In the genomic region with DNA sequence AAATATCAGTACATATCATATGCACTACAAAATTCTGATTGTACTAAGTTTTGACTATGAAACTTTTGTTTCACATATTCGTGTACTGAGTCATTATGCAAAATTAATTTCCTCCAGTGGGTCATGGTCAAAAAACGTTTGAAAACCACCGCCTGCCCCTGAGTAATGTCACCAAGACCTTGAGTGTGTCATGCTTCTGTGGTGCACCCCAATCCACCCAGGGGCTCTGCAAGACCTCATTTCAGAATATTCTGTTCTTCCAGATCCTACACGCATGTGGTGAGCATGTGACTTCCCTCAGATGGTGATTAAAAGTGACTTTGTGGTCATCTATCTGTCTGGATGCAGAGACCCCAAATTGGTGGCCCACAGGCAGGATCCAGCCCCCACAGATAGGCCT, we compare ENCODE assay signal across 9 cellular contexts. TPM values are rescaled to one million over a fixed set of nuclear protein-coding genes. Genes with fewer than 3 reads are reported as not detected.
DNase-seq lines count a peak whose midpoint lies in the region; ATAC-seq, FAIRE-seq and TF ChIP-seq lines count a peak whose summit lies in the region.
"Had no signal": no experiment of that assay in that cellular context is flagged by ENCODE, and none has a peak within 500 bp of the region (broad histone marks: within the 10 kb centered on the region; RNA-seq: fewer than 3 reads in every experiment).

No MANE protein-coding gene starts in this region.

- no peaks in the 10 kb centered on the region for H3K36me3 ChIP-seq in HepG2 (replicated peaks in 1 of 2; ENCODE audit: control insufficient read depth in 1 of 2, insufficient read depth in 2 of 2, low read length in 2 of 2)
- H3K36me3 ChIP-seq in right lobe of liver: peaks cover 0 to 8% (median 0%) of the 10 kb centered on the region in 4 donors
- H3K36me3 ChIP-seq in brain microvascular endothelial cell (replicated peaks): no peaks in the 10 kb centered on the region
- peaks cover 0 to 6% (median 0%) of the 10 kb centered on the region in 5 donors for H3K36me3 ChIP-seq in subcutaneous abdominal adipose tissue (ENCODE audit: control insufficient read depth in 5 of 5, insufficient read depth in 5 of 5, low read length in 5 of 5)

- H3K79me2 ChIP-seq in HepG2 (ENCODE audit: insufficient read depth, low read length): no peaks in the 10 kb centered on the region

- H3K4me3 ChIP-seq in HepG2 (replicated peaks in 1 of 3; ENCODE audit: insufficient read depth in 1 of 3, low read depth in 2 of 3, low read length in 3 of 3) (peak overlapping the region in 1 of 3 experiments; percentile 76; a peak in 1 of 6 replicates), right lobe of liver (no peak overlapping the region), brain microvascular endothelial cell (ENCODE audit: low read depth, low read length) (no peak overlapping the region), subcutaneous abdominal adipose tissue (ENCODE audit: low read depth in 1 of 5, low read length in 5 of 5) (no peak overlapping the region)

- no peak for TF ChIP-seq RAD21 in HepG2 (CRISPR knock-in tag; IDR thresholded peaks at IDR 0.05)

- no peaks in the 10 kb centered on the region for H4K20me1 ChIP-seq in HepG2 (ENCODE audit: insufficient read depth, low read length)

- peak overlapping the region; percentile 100 for H3K9ac ChIP-seq in HepG2 (ENCODE audit: insufficient read depth, low read depth, low read length)
- no peak overlapping the region for H3K9ac ChIP-seq in subcutaneous abdominal adipose tissue (ENCODE audit: low read length in 5 of 5)

- no peaks in the 10 kb centered on the region for H3K9me3 ChIP-seq in HepG2 (ENCODE audit: low read length)
- H3K9me3 ChIP-seq in right lobe of liver: no peaks in the 10 kb centered on the region
- H3K9me3 ChIP-seq in subcutaneous abdominal adipose tissue (ENCODE audit: control insufficient read depth in 5 of 5, low read length in 5 of 5): no peaks in the 10 kb centered on the region
- H3K9me3 ChIP-seq: Caco-2 had no signal

- intact Hi-C loops in HepG2 (cut with micrococcal nuclease; ENCODE audit: unreplicated experiment): no loop called here
- intact Hi-C loops in right lobe of liver (cut with DNase I): no loop called here

- H3K27me3 ChIP-seq in HepG2 (ENCODE audit: control insufficient read depth in 1 of 2, insufficient read depth in 2 of 2, low read length in 2 of 2) (no peaks in the 10 kb centered on the region), right lobe of liver (no peaks in the 10 kb centered on the region), brain microvascular endothelial cell (replicated peaks) (no peaks in the 10 kb centered on the region), subcutaneous abdominal adipose tissue (ENCODE audit: control insufficient read depth in 5 of 5, insufficient read depth in 4 of 5, low read length in 5 of 5) (no peaks in the 10 kb centered on the region)

- no peak for TF ChIP-seq EP300 in HepG2 (IDR thresholded peaks at IDR 0.05; ENCODE audit: low read depth in 2 of 2, low read length in 2 of 2)
- TF ChIP-seq EP300 in HepG2 (CRISPR knock-in tag; IDR thresholded peaks at IDR 0.05; ENCODE audit: borderline replicate concordance): no peak

- H3K4me1 ChIP-seq in HepG2 (ENCODE audit: insufficient read depth, low read length) (peaks cover 52% of the 10 kb centered on the region), right lobe of liver (peaks cover 0 to 34% (median 4%) of the 10 kb centered on the region in 4 donors), subcutaneous abdominal adipose tissue (ENCODE audit: control insufficient read depth in 5 of 5, insufficient read depth in 5 of 5, low read length in 5 of 5) (peaks cover 5 to 86% (median 34%) of the 10 kb centered on the region in 5 donors)

- no peak overlapping the region for H2AFZ ChIP-seq in HepG2 (ENCODE audit: low read length)

- DNase-seq in HepG2 (ENCODE audit: low spot score) (no peak), right lobe of liver (no peak), brain microvascular endothelial cell (peak; percentile 87), superior temporal gyrus (ENCODE audit: extremely low spot score) (no peak), GM13976 (ENCODE audit: low spot score) (no peak), amygdala (lab: John Stamatoyannopoulos, UW) (no peak)
- DNase-seq: Caco-2 had no signal

- H3K27ac ChIP-seq in HepG2 (ENCODE audit: extremely low read length, insufficient read depth, low read length) (peak overlapping the region; percentile 100), right lobe of liver (no peak overlapping the region), brain microvascular endothelial cell (peak overlapping the region; percentile 92), subcutaneous abdominal adipose tissue (ENCODE audit: low read depth, low read length) (peak overlapping the region; percentile 45)

- in situ Hi-C loops in HepG2 (cut with HindIII; ENCODE audit: extremely low pct_ligation_motif_present, low pct_unique_long_range_greater_than_20kb) (no loop called here), brain microvascular endothelial cell (cut with HindIII; ENCODE audit: low pct_ligation_motif_present, low sequenced_read_pairs) (no loop called here), GM13976 (cut with MboI; ENCODE audit: low sequenced_read_pairs, unreplicated experiment) (no loop called here)

- FAIRE-seq in HepG2 (lab: Jason Lieb, UNC): no peak

- H3K4me2 ChIP-seq in HepG2 (ENCODE audit: low read depth, low read length): peak overlapping the region; percentile 100

- no peak for TF ChIP-seq POLR2A in HepG2 (IDR thresholded peaks at IDR 0.05; ENCODE audit: insufficient read depth in 1 of 2, low read depth in 2 of 2, low read length in 2 of 2)
- TF ChIP-seq POLR2A in right lobe of liver (IDR thresholded peaks at IDR 0.05): no peak

- BruUV-seq in HepG2 (replicated peaks; lab: Mats Ljungman, UMichigan): no TSS peak

- CTCF ChIA-PET in HepG2 (lab: Yijun Ruan, JAX; ENCODE audit: low intra/inter-chr PET ratio, low total read pairs): no interaction called here

- WGBS in HepG2 (ENCODE audit: low lambda C conversion rate): 72% methylated on average over 4 of the region's 4 CpGs
- 49% methylated on average over 3 of the region's 4 CpGs for WGBS in right lobe of liver (ENCODE audit: insufficient coverage, low coverage, low lambda C conversion rate, missing lambda C conversion rate)

- POLR2A ChIA-PET in HepG2 (lab: Yijun Ruan, JAX): no interaction called here

- ATAC-seq in HepG2: no peak
- no peak for ATAC-seq in right lobe of liver
- peak; percentile 67 for ATAC-seq in HG03280 (IDR thresholded peaks at IDR 0.05; ENCODE audit: unreplicated experiment)

- TF ChIP-seq CTCF in HepG2 (CRISPR knock-in tag; IDR thresholded peaks at IDR 0.05): no peak
- TF ChIP-seq CTCF in right lobe of liver (IDR thresholded peaks at IDR 0.05): no peak
- TF ChIP-seq CTCF in brain microvascular endothelial cell (IDR thresholded peaks at IDR 0.05; ENCODE audit: low read depth, low read length, missing control alignments): no peak
- no peak for TF ChIP-seq CTCF in GM13976 (IDR thresholded peaks at IDR 0.05; ENCODE audit: borderline replicate concordance, control extremely low read depth, extremely low read depth, insufficient read depth, missing control alignments)

TF ChIP-seq in HepG2, 621 proteins besides CTCF, POLR2A, EP300 and RAD21:
- TF ChIP-seq ZNF543 (CRISPR knock-in tag; IDR thresholded peaks at IDR 0.05): peak; percentile 5; the same call in 1 of the 2 replicates
- no peak for TF ChIP-seq NCOA1 (CRISPR knock-in tag; IDR thresholded peaks at IDR 0.05)
- TF ChIP-seq RBFOX2 (IDR thresholded peaks at IDR 0.05; ENCODE audit: low read depth, low read length): no peak

RNA-seq across cellular contexts. Expression of a gene that starts 31.0 kb away (rescaled TPM):
- total RNA-seq in HepG2 (2016; rRNA removed; fragmentation: Illumina TruSeq; extraction: Trizol) (0.53 and 0.67 TPM in 2 replicates), right lobe of liver (100 to 1,000 TPM in 4 of 6 experiments, 10 to 100 TPM in 2; 85.8 to 180 (median 125) TPM)
- total RNA-seq in HepG2 (2016; cell fraction: cytosol; rRNA removed; fragmentation: Illumina TruSeq; extraction: Trizol; ENCODE audit: low read depth): 0.26 and 0.61 TPM in 2 replicates
- 0.61 and 0.63 TPM in 2 replicates for total RNA-seq in HepG2 (2016; cell fraction: insoluble cytoplasmic fraction; rRNA removed; fragmentation: Illumina TruSeq; extraction: Trizol)
- total RNA-seq in HepG2 (2016; cell fraction: membrane; rRNA removed; fragmentation: Illumina TruSeq; extraction: Trizol): 0.90 and 0.93 TPM in 2 replicates
- total RNA-seq in HepG2 (2016; cell fraction: nucleus; rRNA removed; fragmentation: Illumina TruSeq; extraction: Trizol): 0.72 and 1.0 TPM in 2 replicates
- 6.3 and 9.7 TPM in 2 replicates for polyA plus RNA-seq in HepG2 (2011; rRNA removed)
- polyA plus RNA-seq in HepG2 (2011; cell fraction: cytosol; rRNA removed): 4.9 and 6.0 TPM in 2 replicates
- 24.1 and 26.3 TPM in 2 replicates for polyA plus RNA-seq in HepG2 (2011; cell fraction: nucleus; rRNA removed)
- polyA plus RNA-seq in HepG2 (2012): 10.3 and 13.7 TPM in 2 replicates
- 0.49 and 0.66 TPM in 2 replicates for polyA plus RNA-seq in HepG2 (2016; cell fraction: cytosol; fragmentation: Illumina TruSeq; extraction: Trizol; ENCODE audit: low read depth)
- polyA plus RNA-seq in HepG2 (2016; cell fraction: insoluble cytoplasmic fraction; fragmentation: Illumina TruSeq; extraction: Trizol; ENCODE audit: low read depth): 0.87 and 1.1 TPM in 2 replicates
- polyA plus RNA-seq in HepG2 (2016; cell fraction: membrane; fragmentation: Illumina TruSeq; extraction: Trizol; ENCODE audit: low read depth): 1.1 and 1.4 TPM in 2 replicates
- polyA plus RNA-seq in HepG2 (2016; cell fraction: nucleus; fragmentation: Illumina TruSeq; extraction: Trizol; ENCODE audit: insufficient read depth, low read depth): 1.6 and 2.5 TPM in 2 replicates
- 3.1 and 22.0 TPM in 2 replicates for polyA minus RNA-seq in HepG2 (2011; rRNA and poly(A)+ RNA removed; ENCODE audit: low replicate concordance)
- polyA minus RNA-seq in HepG2 (2011; cell fraction: cytosol; rRNA and poly(A)+ RNA removed): 2.4 and 4.0 TPM in 2 replicates
- 15.7 and 24.0 TPM in 2 replicates for polyA minus RNA-seq in HepG2 (2011; cell fraction: nucleus; rRNA and poly(A)+ RNA removed)
- total RNA-seq: Caco-2 had no signal

Comparison
In these comparisons a context has a peak if more than half of its experiments do, and no peak if none do; other contexts are left out.
1. H3K27ac ChIP-seq: peak in HepG2 (single experiment), brain microvascular endothelial cell (single experiment) and subcutaneous abdominal adipose tissue (single experiment); none in right lobe of liver (0 of 3).
2. RNA of a gene that starts 31.0 kb away (total RNA-seq): 85.8 to 180 TPM in right lobe of liver; 0.26 to 1.0 TPM in HepG2; every median in the first group is over 10 times any median in the second.